Comparison of ENCODE assay signal across 22 cellular contexts in genomic region chr2:71462056-71462605, GRCh38.
"Had no signal": no experiment of that assay in that cellular context is flagged by ENCODE, and none has a peak within 500 bp of the region (broad histone marks: within the 10 kb centered on the region; RNA-seq: fewer than 3 reads in every experiment).

No MANE protein-coding gene starts in this region.

- H3K9ac ChIP-seq: parathyroid adenoma had no signal

- H2AFZ ChIP-seq: parathyroid adenoma had no signal

- H3K4me2 ChIP-seq: smooth muscle cell had no signal

- H3K27ac ChIP-seq: left lung, parathyroid adenoma, sigmoid colon, transverse colon had no signal

- ATAC-seq: activated CD8-positive, alpha-beta T cell treated with anti-CD3 and anti-CD28 coated beads, Interleukin-2, amount 10 ng/mL, durations not matched to agents 7 days and 5 days; left lung; natural killer cell treated with Interleukin-12 subunit alpha and Interleukin-12 subunit beta and Interleukin-15 and Interleukin-18, amount 100 ng/mL, for 72 hours; stimulated activated naive B cell treated with anti-CD40 and anti-IgM and Interleukin-4, amounts not matched to agents 10 μg/mL and 1 μg/mL and 100 μg/mL, for 72 hours had no signal

- H3K4me1 ChIP-seq: parathyroid adenoma had no signal

- H3K4me3 ChIP-seq: left lung, sigmoid colon, smooth muscle cell, transverse colon had no signal

- DNase-seq: activated CD4-positive, alpha-beta T cell treated with anti-CD3 and anti-CD28 coated beads for 1 hour; activated CD4-positive, alpha-beta T cell treated with anti-CD3 and anti-CD28 coated beads, Interleukin-2, amount 50 U/mL, for 1 hour; activated CD8-positive, alpha-beta T cell treated with anti-CD3 and anti-CD28 coated beads, Interleukin-2, amount 10 ng/mL, durations not matched to agents 7 days and 5 days; activated effector memory CD4-positive, alpha-beta T cell treated with Interleukin-2 at 50 U/mL for 16 hours; activated naive CD4-positive, alpha-beta T cell treated with anti-CD3 and anti-CD28 coated beads for 36 hours; activated naive CD8-positive, alpha-beta T cell treated with anti-CD3 and anti-CD28 coated beads, Interleukin-2, amount 10 ng/mL, durations not matched to agents 7 days and 5 days; activated T-cell treated with anti-CD3 and anti-CD28 coated beads, Interleukin-2, amount 50 U/mL, for 48 hours; amygdala; erythroblast; foreskin fibroblast; left lung; mammary epithelial cell; sigmoid colon; stimulated activated CD4-positive, alpha-beta T cell treated with anti-CD3 and anti-CD28 coated beads, Interleukin-15, amount 100 ng/mL, for 24 hours; stimulated activated naive B cell treated with anti-CD40 and anti-IgM and Interleukin-4, amounts not matched to agents 10 μg/mL and 1 μg/mL and 100 μg/mL, for 72 hours; T-helper 1 cell; transverse colon had no signal

- H3K9me3 ChIP-seq: left lung, sigmoid colon, transverse colon had no signal

- H3K36me3 ChIP-seq: left lung, sigmoid colon, transverse colon had no signal

- FAIRE-seq: endometrium, TTC549 had no signal

- H3K79me2 ChIP-seq: parathyroid adenoma had no signal
